ENCODE assay signal across 3 cellular contexts in the genomic region with DNA sequence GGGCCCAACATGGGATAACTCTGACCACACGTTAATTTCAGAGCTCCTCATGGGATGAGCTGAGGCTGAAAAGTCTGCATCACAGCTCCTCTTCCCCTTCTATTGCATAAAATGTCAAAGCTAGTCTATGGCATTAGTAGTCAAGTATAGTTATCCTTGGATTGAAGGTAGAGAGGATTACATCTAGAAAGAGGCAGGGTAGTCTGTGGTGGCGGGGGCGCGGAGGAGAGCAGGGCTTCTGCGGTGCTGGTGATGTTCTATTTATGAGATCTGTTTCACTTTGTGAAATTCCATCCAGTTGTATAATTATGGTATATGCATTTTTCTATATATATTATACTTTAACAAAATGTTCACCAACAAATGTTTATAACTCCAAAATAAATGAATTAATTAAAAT.
"Had no signal": no experiment of that assay in that cellular context is flagged by ENCODE, and none has a peak within 500 bp of the region (broad histone marks: within the 10 kb centered on the region; RNA-seq: fewer than 3 reads in every experiment).

No MANE protein-coding gene starts in this region.

- H3K4me3 ChIP-seq: GM12878 had no signal

- DNase-seq: GDM1, GF-D8 had no signal

- ATAC-seq: GM12878 had no signal
